ENCODE assay signal across 19 cellular contexts in the genomic region with DNA sequence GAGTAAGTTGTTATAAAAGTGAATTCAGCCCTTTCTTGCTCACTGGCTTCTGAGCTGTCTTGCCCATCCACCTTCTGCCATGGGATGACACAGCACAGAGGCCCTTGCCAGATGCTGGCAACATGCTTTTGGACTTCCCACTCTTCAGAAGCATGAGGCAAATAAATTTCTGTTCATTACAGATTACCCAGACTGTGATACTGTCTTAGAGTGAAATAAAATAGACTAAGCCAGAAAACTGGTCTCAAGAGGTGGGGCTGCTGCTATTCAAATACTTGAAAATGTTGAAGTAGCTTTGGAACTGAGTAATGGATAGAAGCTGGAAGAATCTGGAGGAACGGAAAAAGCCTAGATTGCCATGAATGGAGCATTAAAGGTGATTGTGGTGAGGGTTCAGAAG.
DNase-seq lines count a peak whose midpoint lies in the region; ATAC-seq and TF ChIP-seq lines count a peak whose summit lies in the region.
"Had no signal": no experiment of that assay in that cellular context is flagged by ENCODE, and none has a peak within 500 bp of the region (broad histone marks: within the 10 kb centered on the region; RNA-seq: fewer than 3 reads in every experiment).

No MANE protein-coding gene starts in this region.

- H3K4me1 ChIP-seq in lung (ENCODE audit: control insufficient read depth in 2 of 2, insufficient read depth in 2 of 2, low read length in 2 of 2) = no peaks in the 10 kb centered on the region

- no peak overlapping the region for H3K27ac ChIP-seq in lung (ENCODE audit: low read depth in 1 of 2, low read length in 1 of 2)
- H3K27ac ChIP-seq: 22Rv1 had no signal

- no peak overlapping the region for H3K4me3 ChIP-seq in lung
- H3K4me3 ChIP-seq: K562 had no signal

- no peak for TF ChIP-seq CTCF in lung (IDR thresholded peaks at IDR 0.05; ENCODE audit: control extremely low read depth, extremely low read depth)

- H3K36me3 ChIP-seq in lung (ENCODE audit: control insufficient read depth in 2 of 2, insufficient read depth in 2 of 2, low read length in 2 of 2) = no peaks in the 10 kb centered on the region

- H3K9me3 ChIP-seq in lung (ENCODE audit: control insufficient read depth in 2 of 2, insufficient read depth in 1 of 2, low read length in 1 of 2) = no peaks in the 10 kb centered on the region
- H3K9me3 ChIP-seq: SK-N-SH had no signal

- no peaks in the 10 kb centered on the region for H3K27me3 ChIP-seq in lung (ENCODE audit: control insufficient read depth, insufficient read depth)

- 63 to 76% methylated on average over 1 of the region's 1 CpG for WGBS in lung, 2 donors

- DNase-seq in DMS53 (lab: John Stamatoyannopoulos, UW) = peak; percentile 40
- no peak for DNase-seq in DMS53 treated with DMSO at 0.1 percent for 48 hours (lab: John Stamatoyannopoulos, UW; ENCODE audit: unreplicated experiment)
- peak; percentile 3 to 10 for DNase-seq in NCI-H187 (lab: John Stamatoyannopoulos, UW)
- DNase-seq in NCI-H510A (lab: John Stamatoyannopoulos, UW) = peak; percentile 7
- DNase-seq in lung (ENCODE audit: low spot score) = no peak
- no peak for DNase-seq in head of caudate nucleus
- DNase-seq in T-helper 2 cell = no peak
- DNase-seq in SIG-M5 treated with dmso at 0.1 percent for 504 hours (lab: John Stamatoyannopoulos, UW; ENCODE audit: unreplicated experiment) = no peak
- DNase-seq: CD4-positive, CD25-positive, alpha-beta regulatory T cell; EL; MV-4-11; NCI-H1694; NCI-H226; NCI-H82; SK-N-SH; T-cell had no signal

- intact Hi-C loops in head of caudate nucleus (cut with DNase I) = no loop called here

- peak; percentile 62 for ATAC-seq in lung (ENCODE audit: insufficient read depth, low FRiP score)
- ATAC-seq: K562, Panc1, T-cell had no signal

Comparison
In these comparisons a context has a peak if more than half of its experiments do, and no peak if none do; other contexts are left out.
1. DNase-seq: peak in DMS53 (single experiment), NCI-H187 (2 of 2) and NCI-H510A (single experiment); none in DMS53 treated with DMSO at 0.1 percent for 48 hours (single experiment), lung (single experiment), head of caudate nucleus (0 of 42), T-helper 2 cell (0 of 5) and SIG-M5 treated with dmso at 0.1 percent for 504 hours (single experiment).